In genomic region chr2:121200419-121201315, GRCh38 we compare ENCODE assay signal across 27 cellular contexts.
"Had no signal": no experiment of that assay in that cellular context is flagged by ENCODE, and none has a peak within 500 bp of the region (broad histone marks: within the 10 kb centered on the region; RNA-seq: fewer than 3 reads in every experiment).

No MANE protein-coding gene starts in this region.

- H3K9me3 ChIP-seq: gastroesophageal sphincter, right lobe of liver, upper lobe of right lung had no signal

- H3K27me3 Mint-ChIP-seq: activated CD4-positive, alpha-beta memory T cell treated with anti-CD3 and anti-CD28 coated beads, Interleukin-2, amount 10 ng/mL, durations not matched to agents 7 days and 5 days; activated CD4-positive, alpha-beta T cell treated with anti-CD3 and anti-CD28 coated beads, Interleukin-2, amount 10 ng/mL, durations not matched to agents 7 days and 5 days; activated naive CD4-positive, alpha-beta T cell treated with anti-CD3 and anti-CD28 coated beads, Interleukin-2, amount 50 U/mL, for 24 hours; activated naive CD8-positive, alpha-beta T cell treated with anti-CD3 and anti-CD28 coated beads, Interleukin-2, amount 50 U/mL, for 24 hours; activated T-helper 17 cell treated with anti-CD3 and anti-CD28 coated beads, Interleukin-2, amount 50 U/mL, for 72 hours; stimulated activated naive CD8-positive, alpha-beta T cell treated with anti-CD3 and anti-CD28 coated beads, Interleukin-15, Interleukin-2, amounts not matched to agents 100 ng/mL and 50 ng/mL, for 24 hours had no signal

- H3K36me3 Mint-ChIP-seq: activated naive CD4-positive, alpha-beta T cell treated with anti-CD3 and anti-CD28 coated beads, Interleukin-2, amount 50 U/mL, for 24 hours; natural killer cell; stimulated activated effector memory CD8-positive, alpha-beta T cell treated with anti-CD3 and anti-CD28 coated beads, Interleukin-12 subunit alpha, Interleukin-12 subunit beta, amount 100 ng/mL, for 72 hours had no signal

- H3K27me3 ChIP-seq: gastroesophageal sphincter, hepatocyte, right lobe of liver, upper lobe of right lung had no signal

- FAIRE-seq: keratinocyte, TTC549 had no signal

- H3K36me3 ChIP-seq: gastroesophageal sphincter, right lobe of liver, upper lobe of right lung, WERI-Rb-1 had no signal

- H3K4me3 Mint-ChIP-seq: activated CD4-positive, alpha-beta memory T cell treated with anti-CD3 and anti-CD28 coated beads, Interleukin-2, amount 10 ng/mL, durations not matched to agents 7 days and 5 days; activated CD4-positive, alpha-beta T cell treated with anti-CD3 and anti-CD28 coated beads, Interleukin-2, amount 10 ng/mL, durations not matched to agents 7 days and 5 days; activated naive CD4-positive, alpha-beta T cell treated with anti-CD3 and anti-CD28 coated beads, Interleukin-2, amount 50 U/mL, for 24 hours; activated naive CD8-positive, alpha-beta T cell treated with anti-CD3 and anti-CD28 coated beads, Interleukin-2, amount 50 U/mL, for 24 hours; activated T-cell treated with anti-CD3 and anti-CD28 coated beads, Interleukin-2, amount 50 U/mL, for 4 hours; activated T-helper 17 cell treated with anti-CD3 and anti-CD28 coated beads, Interleukin-2, amount 50 U/mL, for 72 hours; effector memory CD8-positive, alpha-beta T cell; natural killer cell; stimulated activated effector memory CD8-positive, alpha-beta T cell treated with anti-CD3 and anti-CD28 coated beads, Interleukin-12 subunit alpha, Interleukin-12 subunit beta, amount 100 ng/mL, for 72 hours; stimulated activated naive CD8-positive, alpha-beta T cell treated with anti-CD3 and anti-CD28 coated beads, Interleukin-15, Interleukin-2, amounts not matched to agents 100 ng/mL and 50 ng/mL, for 24 hours had no signal

- H3K4me1 Mint-ChIP-seq: activated CD4-positive, alpha-beta memory T cell treated with anti-CD3 and anti-CD28 coated beads, Interleukin-2, amount 10 ng/mL, durations not matched to agents 7 days and 5 days; activated CD4-positive, alpha-beta T cell treated with anti-CD3 and anti-CD28 coated beads, Interleukin-2, amount 10 ng/mL, durations not matched to agents 7 days and 5 days; activated naive CD4-positive, alpha-beta T cell treated with anti-CD3 and anti-CD28 coated beads, Interleukin-2, amount 50 U/mL, for 24 hours; activated naive CD8-positive, alpha-beta T cell treated with anti-CD3 and anti-CD28 coated beads, Interleukin-2, amount 50 U/mL, for 24 hours; activated T-helper 17 cell treated with anti-CD3 and anti-CD28 coated beads, Interleukin-2, amount 50 U/mL, for 72 hours; natural killer cell; stimulated activated effector memory CD8-positive, alpha-beta T cell treated with anti-CD3 and anti-CD28 coated beads, Interleukin-12 subunit alpha, Interleukin-12 subunit beta, amount 100 ng/mL, for 72 hours had no signal

- H3K27ac ChIP-seq: coronary artery, gastroesophageal sphincter, hepatocyte, right lobe of liver, upper lobe of right lung, WERI-Rb-1 had no signal

- H3K27ac Mint-ChIP-seq: activated CD4-positive, alpha-beta memory T cell treated with anti-CD3 and anti-CD28 coated beads, Interleukin-2, amount 10 ng/mL, durations not matched to agents 7 days and 5 days; activated CD4-positive, alpha-beta T cell treated with anti-CD3 and anti-CD28 coated beads, Interleukin-2, amount 10 ng/mL, durations not matched to agents 7 days and 5 days; activated naive CD4-positive, alpha-beta T cell treated with anti-CD3 and anti-CD28 coated beads, Interleukin-2, amount 50 U/mL, for 24 hours; activated naive CD8-positive, alpha-beta T cell treated with anti-CD3 and anti-CD28 coated beads, Interleukin-2, amount 50 U/mL, for 24 hours; activated T-helper 17 cell treated with anti-CD3 and anti-CD28 coated beads, Interleukin-2, amount 50 U/mL, for 72 hours; effector memory CD8-positive, alpha-beta T cell; natural killer cell; progenitor cell of endocrine pancreas; stimulated activated effector memory CD8-positive, alpha-beta T cell treated with anti-CD3 and anti-CD28 coated beads, Interleukin-12 subunit alpha, Interleukin-12 subunit beta, amount 100 ng/mL, for 72 hours; stimulated activated naive CD8-positive, alpha-beta T cell treated with anti-CD3 and anti-CD28 coated beads, Interleukin-15, Interleukin-2, amounts not matched to agents 100 ng/mL and 50 ng/mL, for 24 hours had no signal

- H3K4me1 ChIP-seq: gastroesophageal sphincter, right lobe of liver had no signal

- DNase-seq: activated CD4-positive, alpha-beta memory T cell treated with anti-CD3 and anti-CD28 coated beads, Interleukin-2, amount 10 ng/mL, durations not matched to agents 7 days and 5 days; activated CD4-positive, alpha-beta T cell treated with anti-CD3 and anti-CD28 coated beads for 1 hour; activated CD4-positive, alpha-beta T cell treated with anti-CD3 and anti-CD28 coated beads, Interleukin-2, amount 10 ng/mL, durations not matched to agents 7 days and 5 days; activated CD8-positive, alpha-beta memory T cell treated with anti-CD3 and anti-CD28 coated beads, Interleukin-2, amount 50 U/mL, for 48 hours; activated naive CD8-positive, alpha-beta T cell treated with anti-CD3 and anti-CD28 coated beads, Interleukin-2, amount 50 U/mL, for 24 hours; activated T-cell treated with anti-CD3 and anti-CD28 coated beads, Interleukin-2, amount 50 U/mL, for 4 hours; cerebellar nuclear complex; effector memory CD8-positive, alpha-beta T cell; erythroblast; left cardiac atrium; mesenchymal stem cell; natural killer cell; stimulated activated CD4-positive, alpha-beta T cell treated with anti-CD3 and anti-CD28 coated beads, Interleukin-12 subunit alpha, Interleukin-12 subunit beta, amount 100 ng/mL, for 4 hours; stimulated activated CD4-positive, alpha-beta T cell treated with anti-CD3 and anti-CD28 coated beads, Interleukin-4, amount 100 ng/mL, for 24 hours; upper lobe of right lung; WERI-Rb-1 had no signal

- H3K9me3 Mint-ChIP-seq: activated CD4-positive, alpha-beta memory T cell treated with anti-CD3 and anti-CD28 coated beads, Interleukin-2, amount 10 ng/mL, durations not matched to agents 7 days and 5 days; activated CD4-positive, alpha-beta T cell treated with anti-CD3 and anti-CD28 coated beads, Interleukin-2, amount 10 ng/mL, durations not matched to agents 7 days and 5 days; activated naive CD4-positive, alpha-beta T cell treated with anti-CD3 and anti-CD28 coated beads, Interleukin-2, amount 50 U/mL, for 24 hours; activated naive CD8-positive, alpha-beta T cell treated with anti-CD3 and anti-CD28 coated beads, Interleukin-2, amount 50 U/mL, for 24 hours; activated T-cell treated with anti-CD3 and anti-CD28 coated beads, Interleukin-2, amount 50 U/mL, for 4 hours; activated T-helper 17 cell treated with anti-CD3 and anti-CD28 coated beads, Interleukin-2, amount 50 U/mL, for 72 hours; effector memory CD8-positive, alpha-beta T cell; natural killer cell; stimulated activated effector memory CD8-positive, alpha-beta T cell treated with anti-CD3 and anti-CD28 coated beads, Interleukin-12 subunit alpha, Interleukin-12 subunit beta, amount 100 ng/mL, for 72 hours; stimulated activated naive CD8-positive, alpha-beta T cell treated with anti-CD3 and anti-CD28 coated beads, Interleukin-15, Interleukin-2, amounts not matched to agents 100 ng/mL and 50 ng/mL, for 24 hours had no signal

- ATAC-seq: activated naive CD8-positive, alpha-beta T cell treated with anti-CD3 and anti-CD28 coated beads, Interleukin-2, amount 50 U/mL, for 24 hours; activated T-cell treated with anti-CD3 and anti-CD28 coated beads, Interleukin-2, amount 50 U/mL, for 4 hours; activated T-helper 17 cell treated with anti-CD3 and anti-CD28 coated beads, Interleukin-2, amount 50 U/mL, for 72 hours; effector memory CD8-positive, alpha-beta T cell; gastroesophageal sphincter; left cardiac atrium; natural killer cell; right lobe of liver; stimulated activated effector memory CD8-positive, alpha-beta T cell treated with anti-CD3 and anti-CD28 coated beads, Interleukin-12 subunit alpha, Interleukin-12 subunit beta, amount 100 ng/mL, for 72 hours; upper lobe of right lung had no signal

- H3K4me3 ChIP-seq: coronary artery, gastroesophageal sphincter, hepatocyte, right lobe of liver, upper lobe of right lung had no signal
